Comparison of ENCODE assay signal across 9 cellular contexts in genomic region chr16:66548868-66549267, GRCh38. TPM values are rescaled to one million over a fixed set of nuclear protein-coding genes. Genes with fewer than 3 reads are reported as not detected.
DNase-seq lines count a peak whose midpoint lies in the region; ATAC-seq, FAIRE-seq and TF ChIP-seq lines count a peak whose summit lies in the region.
"Had no signal": no experiment of that assay in that cellular context is flagged by ENCODE, and none has a peak within 500 bp of the region (broad histone marks: within the 10 kb centered on the region; RNA-seq: fewer than 3 reads in every experiment).

No MANE protein-coding gene starts in this region.

- H3K36me3 Mint-ChIP-seq in activated CD4-positive, alpha-beta T cell treated with anti-CD3 and anti-CD28 coated beads for 36 hours (ENCODE audit: low read depth) = peaks cover 16% of the 10 kb centered on the region
- peaks cover 8% of the 10 kb centered on the region for H3K36me3 Mint-ChIP-seq in astrocyte (ENCODE audit: low read depth, unreplicated experiment)

- H3K27me3 ChIP-seq in astrocyte (ENCODE audit: insufficient read depth, low read length) (no peaks in the 10 kb centered on the region), right lobe of liver (no peaks in the 10 kb centered on the region), testis (no peaks in the 10 kb centered on the region)

- H2AFZ ChIP-seq in astrocyte (ENCODE audit: low read depth, low read length) = peak overlapping the region; percentile 90

- ATAC-seq in activated CD4-positive, alpha-beta T cell treated with anti-CD3 and anti-CD28 coated beads for 36 hours = no peak
- no peak for ATAC-seq in right lobe of liver
- no peak for ATAC-seq in GM21515 (IDR thresholded peaks at IDR 0.05; ENCODE audit: unreplicated experiment)

- peak overlapping the region; percentile 85 for H3K27ac Mint-ChIP-seq in activated CD4-positive, alpha-beta T cell treated with anti-CD3 and anti-CD28 coated beads for 36 hours
- H3K27ac Mint-ChIP-seq in astrocyte (ENCODE audit: unreplicated experiment) = no peak overlapping the region

- H3K9ac ChIP-seq in astrocyte (ENCODE audit: low read length) = peak overlapping the region; percentile 91

- TF ChIP-seq POLR2A in right lobe of liver (IDR thresholded peaks at IDR 0.05) (no peak), testis (IDR thresholded peaks at IDR 0.05) (no peak)

- H3K27ac ChIP-seq in astrocyte (ENCODE audit: low read depth, low read length) (peak overlapping the region; percentile 76), right lobe of liver (peak overlapping the region; percentile 78 to 96 (median 93)), testis (peak overlapping the region; percentile 93 to 98)

- peaks cover 21% of the 10 kb centered on the region for H3K4me1 ChIP-seq in astrocyte (ENCODE audit: insufficient read depth, low read length)
- peaks cover 0 to 35% (median 3%) of the 10 kb centered on the region in 4 donors for H3K4me1 ChIP-seq in right lobe of liver
- peaks cover 27% of the 10 kb centered on the region for H3K4me1 ChIP-seq in testis

- H3K36me3 ChIP-seq in astrocyte (ENCODE audit: insufficient read depth, low read length) (no peaks in the 10 kb centered on the region), right lobe of liver (peaks cover 0 to 5% (median 0%) of the 10 kb centered on the region in 4 donors), testis (ENCODE audit: low read depth, missing control alignments) (no peaks in the 10 kb centered on the region)

- WGBS in right lobe of liver (ENCODE audit: insufficient coverage, low coverage, low lambda C conversion rate, missing lambda C conversion rate) = 60% methylated on average over 9 of the region's 9 CpGs
- WGBS in testis, 2 donors = 14 to 40% methylated on average over 9 of the region's 9 CpGs

- no peak for TF ChIP-seq CTCF in astrocyte (IDR thresholded peaks at IDR 0.05; ENCODE audit: insufficient read depth, low read depth, low read length)
- TF ChIP-seq CTCF in right lobe of liver (IDR thresholded peaks at IDR 0.05) = no peak
- no peak for TF ChIP-seq CTCF in testis (IDR thresholded peaks at IDR 0.05)

- FAIRE-seq in astrocyte (lab: Jason Lieb, UNC) = no peak

- POLR2A ChIA-PET in activated CD4-positive, alpha-beta T cell treated with anti-CD3 and anti-CD28 coated beads for 36 hours (lab: Charles Lee) = interaction anchor here (1.5 kb wide), 1 partner anchor 27 kb away, joined by 5 read pairs; no protein-coding TSS in a partner anchor

- peaks cover 14% of the 10 kb centered on the region for H3K79me2 ChIP-seq in astrocyte (ENCODE audit: insufficient read depth, low read length)

- H3K4me3 ChIP-seq in astrocyte (ENCODE audit: insufficient read depth, low read depth, low read length) (peak overlapping the region; percentile 68), right lobe of liver (peak overlapping the region; percentile 73 to 95 (median 86)), testis (peak overlapping the region; percentile 75 to 82)

- CTCF ChIA-PET in activated CD4-positive, alpha-beta T cell treated with anti-CD3 and anti-CD28 coated beads for 36 hours (lab: Charles Lee) = interaction anchor here (0.6 to 7.2 kb wide), 7 partner anchors 10 to 324 kb away, joined by 3 to 59 read pairs (median 4); no protein-coding TSS in a partner anchor

- peak overlapping the region; percentile 70 for H3K4me3 Mint-ChIP-seq in activated CD4-positive, alpha-beta T cell treated with anti-CD3 and anti-CD28 coated beads for 36 hours
- H3K4me3 Mint-ChIP-seq in astrocyte (ENCODE audit: unreplicated experiment) = peak overlapping the region; percentile 75

- H3K9me3 Mint-ChIP-seq in activated CD4-positive, alpha-beta T cell treated with anti-CD3 and anti-CD28 coated beads for 36 hours (ENCODE audit: low read depth) = no peaks in the 10 kb centered on the region
- peaks cover 4% of the 10 kb centered on the region for H3K9me3 Mint-ChIP-seq in astrocyte (ENCODE audit: unreplicated experiment)

- no peaks in the 10 kb centered on the region for H3K9me3 ChIP-seq in astrocyte (ENCODE audit: insufficient read depth, low read depth, low read length)
- H3K9me3 ChIP-seq in right lobe of liver = no peaks in the 10 kb centered on the region
- no peaks in the 10 kb centered on the region for H3K9me3 ChIP-seq in testis

- peak overlapping the region; percentile 90 for H3K4me2 ChIP-seq in astrocyte (ENCODE audit: low read length)

- intact Hi-C loops in activated CD4-positive, alpha-beta T cell treated with anti-CD3 and anti-CD28 coated beads for 36 hours (cut with DNase I, micrococcal nuclease) = no loop called here
- intact Hi-C loops in right lobe of liver (cut with DNase I) = no loop called here
- intact Hi-C loops in testis (cut with DNase I; ENCODE audit: low total_unique reads) = no loop called here

- peaks cover 60% of the 10 kb centered on the region for H3K4me1 Mint-ChIP-seq in activated CD4-positive, alpha-beta T cell treated with anti-CD3 and anti-CD28 coated beads for 36 hours
- H3K4me1 Mint-ChIP-seq in astrocyte (ENCODE audit: low read depth, unreplicated experiment) = peaks cover 13% of the 10 kb centered on the region

- H4K20me1 ChIP-seq in astrocyte (ENCODE audit: insufficient read depth, low read length) = no peaks in the 10 kb centered on the region

- DNase-seq in activated CD4-positive, alpha-beta T cell treated with anti-CD3 and anti-CD28 coated beads for 36 hours = no peak
- DNase-seq in activated CD4-positive, alpha-beta T cell treated with anti-CD3 and anti-CD28 coated beads, Interleukin-2, amount 50 U/mL, for 48 hours = no peak
- DNase-seq in astrocyte (ENCODE audit: low read depth) = no peak
- no peak for DNase-seq in right lobe of liver
- DNase-seq in testis = no peak
- no peak for DNase-seq in DMS79 treated with DMSO at 0.1 percent for 48 hours (lab: John Stamatoyannopoulos, UW)
- DNase-seq in NCI-H2029 (lab: John Stamatoyannopoulos, UW) = no peak
- DNase-seq: islet precursor cell had no signal

- H3K27me3 Mint-ChIP-seq in activated CD4-positive, alpha-beta T cell treated with anti-CD3 and anti-CD28 coated beads for 36 hours = no peaks in the 10 kb centered on the region
- H3K27me3 Mint-ChIP-seq in astrocyte (ENCODE audit: low read depth, unreplicated experiment) = no peaks in the 10 kb centered on the region

RNA-seq across cellular contexts. Expression of gene TK2, which starts 1.1 kb away (rescaled TPM):
- total RNA-seq in activated CD4-positive, alpha-beta T cell treated with anti-CD3 and anti-CD28 coated beads for 36 hours = 1 to 10 TPM; 3.8 to 6.4 TPM
- total RNA-seq in astrocyte (12.4 and 16.5 TPM in 2 replicates), right lobe of liver (10 to 100 TPM; 25.8 to 41.7 (median 33.6) TPM), testis (10 to 100 TPM; 51.7 to 66.8 TPM)
- 73.4 TPM for polyA plus RNA-seq in testis (ENCODE audit: insufficient read depth, low read depth, low replicate concordance)

RNA-seq across cellular contexts. Expression of gene CKLF, which starts 3.5 kb away (rescaled TPM):
- total RNA-seq in activated CD4-positive, alpha-beta T cell treated with anti-CD3 and anti-CD28 coated beads for 36 hours = 100 to 1,000 TPM in 1 of 2 experiments, 10 to 100 TPM in 1; 93.5 to 122 TPM
- total RNA-seq in astrocyte = 24.5 and 27.9 TPM in 2 replicates
- 10 to 100 TPM in 4 of 6 experiments, 1 to 10 TPM in 2; 8.4 to 30.5 (median 14.0) TPM for total RNA-seq in right lobe of liver
- 10 to 100 TPM; 49.5 to 71.5 TPM for total RNA-seq in testis
- polyA plus RNA-seq in testis (ENCODE audit: insufficient read depth, low read depth, low replicate concordance) = 128 TPM

RNA-seq across cellular contexts. Expression of gene CMTM1, which starts 17.4 kb away (rescaled TPM):
- total RNA-seq in activated CD4-positive, alpha-beta T cell treated with anti-CD3 and anti-CD28 coated beads for 36 hours = 10 to 100 TPM in 1 of 2 experiments, 1 to 10 TPM in 1; 6.4 to 11.8 TPM
- total RNA-seq in astrocyte (2.7 and 6.4 TPM in 2 replicates), right lobe of liver (1 to 10 TPM in 2 of 6 experiments, under 1 TPM in 3, not detected in 1; 0.69 to 1.6 (median 0.90) TPM), testis (10 to 100 TPM; 24.0 to 47.5 TPM)
- 103 TPM for polyA plus RNA-seq in testis (ENCODE audit: insufficient read depth, low read depth, low replicate concordance)

RNA-seq across cellular contexts. Expression of gene CMTM2, which starts 30.4 kb away (rescaled TPM):
- under 1 TPM in 1 of 2 experiments, not detected in 1; 0.51 TPM for total RNA-seq in activated CD4-positive, alpha-beta T cell treated with anti-CD3 and anti-CD28 coated beads for 36 hours
- total RNA-seq in astrocyte = not detected in 2 replicates
- under 1 TPM in 3 of 6 experiments, not detected in 3; 0.44 to 0.83 (median 0.55) TPM for total RNA-seq in right lobe of liver
- total RNA-seq in testis = 100 to 1,000 TPM; 307 to 454 TPM
- 1,249 TPM for polyA plus RNA-seq in testis (ENCODE audit: insufficient read depth, low read depth, low replicate concordance)

RNA-seq across cellular contexts. Expression of gene CMTM3, which starts 55.6 kb away (rescaled TPM):
- total RNA-seq in activated CD4-positive, alpha-beta T cell treated with anti-CD3 and anti-CD28 coated beads for 36 hours = 10 to 100 TPM; 53.7 to 59.7 TPM
- total RNA-seq in astrocyte = 62.0 and 62.4 TPM in 2 replicates
- total RNA-seq in right lobe of liver = 1 to 10 TPM; 1.6 to 9.6 (median 5.4) TPM
- total RNA-seq in testis = 100 to 1,000 TPM; 137 to 182 TPM
- 149 TPM for polyA plus RNA-seq in testis (ENCODE audit: insufficient read depth, low read depth, low replicate concordance)
